8 cellular contexts compared by ENCODE assay signal in the genomic region with DNA sequence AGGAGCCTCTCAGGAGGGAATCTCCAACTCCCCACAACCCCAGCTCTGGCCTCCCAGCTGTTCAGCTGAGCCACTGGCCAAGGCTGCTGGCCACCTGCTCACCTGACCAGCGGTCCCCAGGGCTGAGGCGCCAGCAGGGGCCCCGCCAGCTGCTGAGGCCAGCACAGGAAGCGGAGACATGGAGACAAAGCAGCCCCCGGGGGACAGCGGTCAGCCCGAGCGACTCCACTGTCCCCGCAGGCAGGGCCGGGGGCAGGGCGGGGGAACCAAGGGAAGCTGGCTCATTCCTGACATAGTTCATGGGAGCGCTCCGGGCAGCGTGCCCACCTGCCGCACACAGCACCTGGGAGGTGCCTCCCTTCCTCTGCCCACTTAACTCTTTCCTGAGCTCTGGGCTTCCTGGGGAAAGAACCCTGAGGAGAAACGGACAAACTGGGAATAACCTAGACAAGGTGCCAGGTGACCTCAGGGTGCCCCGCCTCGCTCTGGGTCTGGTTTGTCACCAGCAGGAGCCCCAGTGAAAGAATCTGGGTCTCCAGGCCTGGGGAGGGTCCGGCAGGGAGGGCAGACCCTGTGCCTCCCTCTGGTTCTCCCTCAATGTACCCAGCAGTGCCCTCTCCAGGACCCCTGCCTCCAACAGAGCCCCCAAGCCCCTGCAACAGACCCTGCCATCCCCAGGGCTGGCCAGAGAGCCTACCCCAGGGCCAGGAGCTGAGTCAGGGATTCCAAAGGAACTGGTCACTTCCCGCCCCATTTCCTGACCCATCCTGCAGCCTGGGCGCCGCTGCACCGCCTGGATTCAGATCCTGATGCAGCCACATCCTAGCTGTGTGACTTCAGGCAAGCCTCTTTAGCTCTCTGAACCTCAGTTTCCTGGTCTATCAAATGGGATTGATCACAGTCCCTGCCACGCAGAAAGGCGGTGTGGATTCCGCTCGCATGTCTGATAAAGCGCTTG. TPM values are rescaled to one million over a fixed set of nuclear protein-coding genes. Genes with fewer than 3 reads are reported as not detected.
DNase-seq lines count a peak whose midpoint lies in the region; ATAC-seq and TF ChIP-seq lines count a peak whose summit lies in the region.

No MANE protein-coding gene starts in this region.

- ATAC-seq in omental fat pad (ENCODE audit: low FRiP score) = peak; percentile 76
- no peak for ATAC-seq in GM21619 (IDR thresholded peaks at IDR 0.05; ENCODE audit: unreplicated experiment)

- peaks cover 87% of the 10 kb centered on the region for H3F3A ChIP-seq in PC-9 (ENCODE audit: insufficient read depth, low read depth)

- no peaks in the 10 kb centered on the region for H3K9me2 ChIP-seq in PC-9 (ENCODE audit: insufficient read depth)

- peaks cover 24% of the 10 kb centered on the region for H4K20me1 ChIP-seq in PC-9 (ENCODE audit: insufficient read depth)
- no peaks in the 10 kb centered on the region for H4K20me1 ChIP-seq in fibroblast of lung (ENCODE audit: control insufficient read depth, extremely low read depth, insufficient read depth, low read length)

- CTCF ChIA-PET in PC-9 (lab: Charles Lee) = interaction anchor here (0.6 to 1.2 kb wide), 5 partner anchors 9 to 324 kb away, joined by 3 to 7 read pairs (median 3); no protein-coding TSS in a partner anchor

- H3K9me3 ChIP-seq in PC-9 (ENCODE audit: insufficient read depth, low read depth) (no peaks in the 10 kb centered on the region), fibroblast of lung (ENCODE audit: control insufficient read depth, insufficient read depth, low read depth, low read length) (no peaks in the 10 kb centered on the region)

- no TSS peak for BruUV-seq in PC-9 (replicated peaks; lab: Mats Ljungman, UMichigan)

- DNase-seq in DMS153 treated with DMSO at 0.1 percent for 48 hours (lab: John Stamatoyannopoulos, UW; ENCODE audit: unreplicated experiment) (peak; percentile 30), PC-9 (peak; percentile 91 to 98), fibroblast of lung (ENCODE audit: low read depth in 2 of 2) (peak; percentile 84 to 94), omental fat pad (ENCODE audit: low spot score) (peak; percentile 58), occipital lobe (lab: John Stamatoyannopoulos, UW) (no peak), iPS-NIHi7 (ENCODE audit: extremely low spot score) (no peak), AML-193 (lab: John Stamatoyannopoulos, UW) (no peak)

- H2AFZ ChIP-seq in PC-9 (no peak overlapping the region), fibroblast of lung (ENCODE audit: low read length) (no peak overlapping the region)

- H3K9ac ChIP-seq in fibroblast of lung (ENCODE audit: insufficient read depth, low read length) = peak overlapping the region; percentile 35

- H3K79me2 ChIP-seq in PC-9 (ENCODE audit: low read depth) = peaks cover 89% of the 10 kb centered on the region
- peaks cover 77% of the 10 kb centered on the region for H3K79me2 ChIP-seq in fibroblast of lung (ENCODE audit: control insufficient read depth, insufficient read depth, low read length)

- TF ChIP-seq CTCF in PC-9 (conservative IDR thresholded peaks at IDR 0.05) (no peak), fibroblast of lung (conservative IDR thresholded peaks at IDR 0.05 in 1 of 2, IDR thresholded peaks at IDR 0.05 in 1 of 2; ENCODE audit: low read depth in 1 of 2, low read length in 2 of 2) (no peak), omental fat pad (IDR thresholded peaks at IDR 0.05) (no peak)

- H3K27ac ChIP-seq in PC-9 (peak overlapping the region; percentile 92), fibroblast of lung (ENCODE audit: insufficient read depth, low read length) (peak overlapping the region; percentile 97)

- H3K4me2 ChIP-seq in PC-9 (peak overlapping the region; percentile 96), fibroblast of lung (ENCODE audit: extremely low read depth, insufficient read depth, low read length) (peak overlapping the region; percentile 79)

- H3K4me3 ChIP-seq in PC-9 (peak overlapping the region; percentile 86), fibroblast of lung (replicated peaks in 1 of 4; ENCODE audit: control extremely low read depth in 1 of 4, insufficient read depth in 1 of 4, low read depth in 3 of 4, low read length in 4 of 4) (peak overlapping the region; percentile 27 to 56 (median 38))

- H3K36me3 ChIP-seq in PC-9 (ENCODE audit: low read depth) = peaks cover 33% of the 10 kb centered on the region
- peaks cover 41% of the 10 kb centered on the region for H3K36me3 ChIP-seq in fibroblast of lung (ENCODE audit: control insufficient read depth, insufficient read depth, low read length)

- POLR2A ChIA-PET in PC-9 (lab: Charles Lee; ENCODE audit: unreplicated experiment) = interaction anchor here (0.7 to 1.8 kb wide), 4 partner anchors 11 to 344 kb away, joined by 4 to 33 read pairs (median 4); partner anchors contain the start of gene EPHA2

- intact Hi-C loops in PC-9 (cut with micrococcal nuclease; ENCODE audit: unreplicated experiment) = loop anchor here (1.0 to 10.0 kb wide), 7 partner anchors 11 to 621 kb away; partner anchors contain the start of genes CASP9, DNAJC16, EPHA2 and PLEKHM2

- peaks cover 94% of the 10 kb centered on the region for H3K4me1 ChIP-seq in PC-9 (replicated peaks; ENCODE audit: insufficient read depth)
- H3K4me1 ChIP-seq in fibroblast of lung (ENCODE audit: control insufficient read depth, extremely low read depth, insufficient read depth, low read length) = peaks cover 44% of the 10 kb centered on the region

- H3K27me3 ChIP-seq in PC-9 (ENCODE audit: insufficient read depth, low read depth) (no peaks in the 10 kb centered on the region), fibroblast of lung (ENCODE audit: control insufficient read depth, insufficient read depth, low read length) (no peaks in the 10 kb centered on the region)

RNA-seq across cellular contexts. Expression of gene EPHA2, which starts 10.6 kb away (rescaled TPM):
- total RNA-seq in PC-9 (2021) (48.3 and 65.8 TPM in 2 replicates), fibroblast of lung (21.1 and 24.6 TPM in 2 replicates), omental fat pad (10 to 100 TPM; 15.3 to 41.8 (median 28.6) TPM), occipital lobe (1.1 TPM)
- 9.8 and 22.6 TPM in 2 replicates for polyA plus RNA-seq in fibroblast of lung
- polyA plus RNA-seq in fibroblast of lung (2012) = 11.0 and 26.4 TPM in 2 replicates
- 46.5 and 99.3 TPM in 2 replicates for polyA minus RNA-seq in fibroblast of lung (ENCODE audit: low replicate concordance)

Comparison
In these comparisons a context has a peak if more than half of its experiments do, and no peak if none do; other contexts are left out.
1. DNase-seq: peak in DMS153 treated with DMSO at 0.1 percent for 48 hours (single experiment), PC-9 (2 of 2), fibroblast of lung (2 of 2) and omental fat pad (single experiment); none in occipital lobe (single experiment), iPS-NIHi7 (single experiment) and AML-193 (0 of 2).